Comparison of ENCODE assay signal across 19 cellular contexts in the genomic region with DNA sequence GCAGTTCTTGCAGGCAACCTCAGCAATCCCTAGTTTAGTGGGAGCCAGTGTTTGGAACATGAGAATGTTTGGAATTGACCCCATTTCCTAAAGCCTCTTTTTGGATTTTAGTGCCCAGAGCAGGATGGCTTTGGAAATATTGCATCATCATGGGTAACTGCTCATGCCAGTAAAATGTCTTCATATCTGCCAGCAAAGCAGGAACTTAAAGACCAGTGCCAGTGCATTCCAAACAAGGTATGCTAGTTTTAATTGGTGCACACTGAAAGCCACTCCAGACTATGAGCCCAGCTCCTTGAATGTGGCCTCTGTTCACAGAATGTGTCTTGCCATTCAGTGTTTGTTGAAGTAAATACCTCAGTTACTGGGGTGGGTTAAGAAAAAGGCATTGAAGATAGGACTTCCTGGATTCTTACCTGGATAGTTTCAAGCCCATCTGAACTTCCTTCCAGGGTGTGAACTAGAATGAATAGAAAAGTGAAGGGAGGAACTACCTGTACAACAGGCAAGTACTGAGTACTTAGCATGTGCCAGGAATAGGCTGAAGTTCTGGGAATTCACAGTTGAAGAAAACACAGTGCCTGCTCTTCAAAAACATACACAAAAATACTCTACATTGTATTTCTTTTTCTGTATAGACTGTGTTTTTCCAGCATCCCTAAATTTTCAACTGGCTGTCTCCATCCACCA.
DNase-seq lines count a peak whose midpoint lies in the region; ATAC-seq, FAIRE-seq and TF ChIP-seq lines count a peak whose summit lies in the region.
"Had no signal": no experiment of that assay in that cellular context is flagged by ENCODE, and none has a peak within 500 bp of the region (broad histone marks: within the 10 kb centered on the region; RNA-seq: fewer than 3 reads in every experiment).

No MANE protein-coding gene starts in this region.

- no peak overlapping the region for H3K27ac ChIP-seq in HepG2 (ENCODE audit: extremely low read length, insufficient read depth, low read length)

- POLR2A ChIA-PET in HepG2 (lab: Yijun Ruan, JAX): no interaction called here

- FAIRE-seq in HepG2 (lab: Jason Lieb, UNC) (no peak), frontal cortex (lab: Jason Lieb, UNC) (no peak), H54 (lab: Jason Lieb, UNC) (no peak)
- FAIRE-seq: GM12891, HTR-8/SVneo had no signal

- BruUV-seq in HepG2 (replicated peaks; lab: Mats Ljungman, UMichigan): no TSS peak

- no peak for TF ChIP-seq CTCF in HepG2 (CRISPR knock-in tag; IDR thresholded peaks at IDR 0.05)

- H3K9me3 ChIP-seq in HepG2 (ENCODE audit: low read length): no peaks in the 10 kb centered on the region

- no peak overlapping the region for H3K9ac ChIP-seq in HepG2 (ENCODE audit: insufficient read depth, low read depth, low read length)

- H4K20me1 ChIP-seq in HepG2 (ENCODE audit: insufficient read depth, low read length): no peaks in the 10 kb centered on the region

- TF ChIP-seq POLR2A in HepG2 (IDR thresholded peaks at IDR 0.05; ENCODE audit: insufficient read depth in 1 of 2, low read depth in 2 of 2, low read length in 2 of 2) (no peak), H54 (IDR thresholded peaks at IDR 0.05; ENCODE audit: low read depth, low read length) (no peak)

- no peak overlapping the region for H2AFZ ChIP-seq in HepG2 (ENCODE audit: low read length)

- no peak for TF ChIP-seq RAD21 in HepG2 (CRISPR knock-in tag; IDR thresholded peaks at IDR 0.05)

- no peak overlapping the region for H3K4me3 ChIP-seq in HepG2 (replicated peaks in 1 of 3; ENCODE audit: insufficient read depth in 1 of 3, low read depth in 2 of 3, low read length in 3 of 3)
- H3K4me3 ChIP-seq: dorsolateral prefrontal cortex had no signal

- no peak for TF ChIP-seq EP300 in HepG2 (IDR thresholded peaks at IDR 0.05; ENCODE audit: low read depth in 2 of 2, low read length in 2 of 2)
- TF ChIP-seq EP300 in HepG2 (CRISPR knock-in tag; IDR thresholded peaks at IDR 0.05; ENCODE audit: borderline replicate concordance): no peak

- CTCF ChIA-PET in HepG2 (lab: Yijun Ruan, JAX; ENCODE audit: low intra/inter-chr PET ratio, low total read pairs): no interaction called here

- no peaks in the 10 kb centered on the region for H3K36me3 ChIP-seq in HepG2 (replicated peaks in 1 of 2; ENCODE audit: control insufficient read depth in 1 of 2, insufficient read depth in 2 of 2, low read length in 2 of 2)

- intact Hi-C loops in HepG2 (cut with micrococcal nuclease; ENCODE audit: unreplicated experiment): no loop called here

- H3K4me2 ChIP-seq in HepG2 (ENCODE audit: low read depth, low read length): no peak overlapping the region

- ATAC-seq in HepG2: no peak
- no peak for ATAC-seq in HG03097 (IDR thresholded peaks at IDR 0.05; ENCODE audit: low FRiP score, unreplicated experiment)
- ATAC-seq: activated naive CD4-positive, alpha-beta T cell treated with anti-CD3 and anti-CD28 coated beads, Interleukin-2, amount 50 U/mL, for 72 hours; left colon had no signal

- DNase-seq in AG08395 (ENCODE audit: low spot score): peak; percentile 11
- DNase-seq in M059J (ENCODE audit: low read depth): peak; percentile 47
- DNase-seq in dedifferentiated amniotic fluid mesenchymal stem cell (ENCODE audit: extremely low spot score): peak; percentile 78
- no peak for DNase-seq in HepG2 (ENCODE audit: low spot score)
- no peak for DNase-seq in frontal cortex (ENCODE audit: low spot score in 2 of 2)
- DNase-seq in A172 (ENCODE audit: low spot score): no peak
- DNase-seq in H54 (ENCODE audit: insufficient read length, low spot score): no peak
- DNase-seq: DMS53, H7, left colon, NCI-H1092, NCI-H526 treated with DMSO at 0.1 percent for 48 hours, nephron progenitor cell, T1000 had no signal

- no peaks in the 10 kb centered on the region for H3K79me2 ChIP-seq in HepG2 (ENCODE audit: insufficient read depth, low read length)

- in situ Hi-C loops in HepG2 (cut with HindIII; ENCODE audit: extremely low pct_ligation_motif_present, low pct_unique_long_range_greater_than_20kb): no loop called here

- H3K4me1 ChIP-seq in HepG2 (ENCODE audit: insufficient read depth, low read length): no peaks in the 10 kb centered on the region

- no peaks in the 10 kb centered on the region for H3K27me3 ChIP-seq in HepG2 (ENCODE audit: control insufficient read depth in 1 of 2, insufficient read depth in 2 of 2, low read length in 2 of 2)
- H3K27me3 ChIP-seq: dorsolateral prefrontal cortex had no signal

TF ChIP-seq in HepG2, 621 proteins besides CTCF, POLR2A, EP300 and RAD21:
- TF ChIP-seq CEBPB (IDR thresholded peaks at IDR 0.05; ENCODE audit: borderline replicate concordance, low read depth, low read length): peak; percentile 61; the same call in 1 of the 2 replicates
- no peak for TF ChIP-seq ZNF337 (CRISPR knock-in tag; IDR thresholded peaks at IDR 0.05; ENCODE audit: borderline replicate concordance, low read depth)
- TF ChIP-seq ATF7 (IDR thresholded peaks at IDR 0.05): peak; percentile 50; the same call in 1 of the 2 replicates
- TF ChIP-seq ATF7 (CRISPR knock-in tag; IDR thresholded peaks at IDR 0.05): no peak

Comparison
In these comparisons a context has a peak if more than half of its experiments do, and no peak if none do; other contexts are left out.
1. DNase-seq: peak in AG08395 (single experiment), M059J (single experiment) and dedifferentiated amniotic fluid mesenchymal stem cell (single experiment); none in HepG2 (single experiment), frontal cortex (0 of 2), A172 (single experiment) and H54 (single experiment).